In the genomic region with DNA sequence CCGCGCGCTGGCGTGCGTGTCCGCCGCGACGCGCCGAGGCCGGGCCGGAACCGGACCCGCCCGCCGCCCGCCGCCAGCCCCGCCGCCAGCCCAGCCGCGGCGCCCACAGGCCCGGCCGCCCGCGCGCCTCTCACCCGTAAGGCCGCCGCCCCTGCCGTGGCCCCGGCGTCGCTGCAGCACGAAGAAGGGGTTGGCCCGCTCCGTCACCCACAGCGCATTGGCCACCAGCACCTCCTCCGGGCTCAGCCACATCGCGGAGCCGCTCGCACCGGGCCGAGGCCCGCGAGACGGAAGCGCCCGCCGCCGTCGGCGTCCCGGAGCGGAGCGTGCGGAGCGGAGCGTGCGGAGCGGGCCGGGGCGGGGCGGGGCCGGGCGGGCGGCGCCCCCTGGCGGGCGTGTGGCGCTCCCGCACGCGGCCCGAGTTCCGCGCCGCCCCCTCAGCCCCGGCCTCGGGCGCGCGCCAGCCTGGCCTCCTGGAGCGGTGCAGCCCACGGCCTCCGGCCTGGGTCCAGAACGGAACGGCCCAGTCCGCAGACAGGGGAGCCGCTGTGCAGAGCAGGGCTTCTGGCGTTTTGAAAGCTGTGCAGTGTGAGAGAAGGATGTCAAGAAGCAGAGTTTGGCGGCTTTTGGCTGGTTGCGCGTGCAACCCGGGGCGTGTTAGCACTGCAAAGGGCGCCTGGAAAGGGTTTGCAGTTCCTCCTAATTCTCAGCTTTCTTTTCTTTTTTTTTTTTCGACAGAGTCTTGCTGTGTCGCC, we compare ENCODE assay signal across 8 cellular contexts. TPM values are rescaled to one million over a fixed set of nuclear protein-coding genes. Genes with fewer than 3 reads are reported as not detected.
DNase-seq lines count a peak whose midpoint lies in the region; ATAC-seq and TF ChIP-seq lines count a peak whose summit lies in the region.

Gene TBC1D9B, minus strand, starts transcription at position 328 of the 755 bp plus-strand sequence. Its CDS starts 76 bp downstream, at position 252.

- H3K36me3 ChIP-seq in KMS-11 (ENCODE audit: insufficient read depth) (no peaks in the 10 kb centered on the region), rectal smooth muscle tissue (ENCODE audit: control insufficient read depth, insufficient read depth, low read length) (peaks cover 18% of the 10 kb centered on the region), uterus (no peaks in the 10 kb centered on the region)

- TF ChIP-seq POLR2A in uterus (IDR thresholded peaks at IDR 0.05) = no peak

- peak within 1 kb of the TSS; percentile 48; the same call in 1 of the 2 replicates for H3K4me2 ChIP-seq in KMS-11

- H3K79me2 ChIP-seq in KMS-11 (ENCODE audit: insufficient read depth, low read depth) = peaks cover 5% of the 10 kb centered on the region; the same call in 1 of the 2 replicates

- intact Hi-C loops in T-helper 2 cell treated with Interferon-gamma antibody and Interleukin-4, amounts not matched to agents 100 ng/mL and 5 ng/mL, for 36 hours (cut with micrococcal nuclease) = loop anchor here (2.0 to 5.0 kb wide), 5 partner anchors 49 to 230 kb away; partner anchors contain the start of genes MRNIP and RNF130
- intact Hi-C loops in right cardiac atrium (cut with DNase I) = loop anchor here in 1 of 4 donors (10.0 kb wide), 1 partner anchor 173 kb away; the partner anchor contains the start of gene MAML1
- intact Hi-C loops in uterus (cut with DNase I; ENCODE audit: low total_unique reads) = no loop called here

- no peak within 1 kb of the TSS for H2AFZ ChIP-seq in KMS-11 (ENCODE audit: low read depth)

- DNase-seq in GM03348 (ENCODE audit: low spot score) (peak; percentile 97), anterior cingulate cortex (lab: John Stamatoyannopoulos, UW) (peak in 48 of 58 donors; percentile 14 to 76 (median 55)), right cardiac atrium (peak; percentile 77 to 93 (median 91)), uterus (peak; percentile 65 to 77)

- peak; percentile 90 for ATAC-seq in GM21723 (IDR thresholded peaks at IDR 0.05; ENCODE audit: unreplicated experiment)
- ATAC-seq in right cardiac atrium = peak; percentile 88 to 91

- 2% methylated on average over 102 of the region's 102 CpGs for WGBS in right cardiac atrium

- H3K27ac ChIP-seq in KMS-11 = no peak within 1 kb of the TSS
- H3K27ac ChIP-seq in right cardiac atrium (ENCODE audit: low read length) = peak within 1 kb of the TSS; percentile 90
- H3K27ac ChIP-seq in rectal smooth muscle tissue (ENCODE audit: low read depth, low read length) = peak within 1 kb of the TSS; percentile 63
- H3K27ac ChIP-seq in uterus = peak within 1 kb of the TSS; percentile 77 to 82

- H3K27me3 ChIP-seq in KMS-11 (ENCODE audit: insufficient read depth, low read depth) (no peaks in the 10 kb centered on the region), right cardiac atrium (ENCODE audit: control insufficient read depth, insufficient read depth) (no peaks in the 10 kb centered on the region), rectal smooth muscle tissue (ENCODE audit: control insufficient read depth, insufficient read depth, low read length) (no peaks in the 10 kb centered on the region), uterus (no peaks in the 10 kb centered on the region)

- H3K9ac ChIP-seq in KMS-11 (peak within 1 kb of the TSS; percentile 22; the same call in 1 of the 2 replicates), rectal smooth muscle tissue (ENCODE audit: low read length) (peak within 1 kb of the TSS; percentile 35)

- no peak; the same call in 1 of the 2 replicates for TF ChIP-seq CTCF in KMS-11 (conservative IDR thresholded peaks at IDR 0.05; ENCODE audit: low read depth, low read length)
- peak in 3 of 4 experiments; percentile 52 to 86 (median 71) for TF ChIP-seq CTCF in uterus (IDR thresholded peaks at IDR 0.05)

- H4K20me1 ChIP-seq in KMS-11 (ENCODE audit: insufficient read depth) = no peaks in the 10 kb centered on the region

- no peak within 1 kb of the TSS for H3K4me3 ChIP-seq in KMS-11 (IDR thresholded peaks at IDR 0.05; ENCODE audit: insufficient read depth, low read depth, low read length)
- peak within 1 kb of the TSS; percentile 95 for H3K4me3 ChIP-seq in right cardiac atrium (ENCODE audit: low read length)
- H3K4me3 ChIP-seq in rectal smooth muscle tissue (ENCODE audit: low read length) = peak within 1 kb of the TSS; percentile 73
- H3K4me3 ChIP-seq in uterus = peak within 1 kb of the TSS; percentile 46 to 61

- H3K9me3 ChIP-seq in right cardiac atrium (ENCODE audit: control insufficient read depth, low read length) = no peaks in the 10 kb centered on the region
- H3K9me3 ChIP-seq in uterus = no peaks in the 10 kb centered on the region

- H3K4me1 ChIP-seq in KMS-11 (ENCODE audit: low read depth, poor library complexity, severe bottlenecking) = no peaks in the 10 kb centered on the region
- peaks cover 4% of the 10 kb centered on the region for H3K4me1 ChIP-seq in right cardiac atrium (ENCODE audit: control insufficient read depth, insufficient read depth, low read length)
- peaks cover 6% of the 10 kb centered on the region for H3K4me1 ChIP-seq in rectal smooth muscle tissue (ENCODE audit: control insufficient read depth, insufficient read depth, low read length)
- peaks cover 0 to 8% of the 10 kb centered on the region in 2 donors for H3K4me1 ChIP-seq in uterus

RNA-seq across cellular contexts. Expression of gene TBC1D9B, which starts in this region (rescaled TPM):
- 91.9 and 95.0 TPM in 2 replicates for total RNA-seq in T-helper 2 cell treated with Interferon-gamma antibody and Interleukin-4, amounts not matched to agents 100 ng/mL and 5 ng/mL, for 36 hours
- total RNA-seq in right cardiac atrium (10 to 100 TPM; 36.2 to 51.5 (median 45.2) TPM), uterus (1,000 to 10,000 TPM in 1 of 4 donors, 100 to 1,000 TPM in 1, 10 to 100 TPM in 2; 58.8 to 2,513 (median 108) TPM)
- 39.3 TPM for polyA plus RNA-seq in right cardiac atrium
